1 cellular context compared by ENCODE assay signal in the genomic region with DNA sequence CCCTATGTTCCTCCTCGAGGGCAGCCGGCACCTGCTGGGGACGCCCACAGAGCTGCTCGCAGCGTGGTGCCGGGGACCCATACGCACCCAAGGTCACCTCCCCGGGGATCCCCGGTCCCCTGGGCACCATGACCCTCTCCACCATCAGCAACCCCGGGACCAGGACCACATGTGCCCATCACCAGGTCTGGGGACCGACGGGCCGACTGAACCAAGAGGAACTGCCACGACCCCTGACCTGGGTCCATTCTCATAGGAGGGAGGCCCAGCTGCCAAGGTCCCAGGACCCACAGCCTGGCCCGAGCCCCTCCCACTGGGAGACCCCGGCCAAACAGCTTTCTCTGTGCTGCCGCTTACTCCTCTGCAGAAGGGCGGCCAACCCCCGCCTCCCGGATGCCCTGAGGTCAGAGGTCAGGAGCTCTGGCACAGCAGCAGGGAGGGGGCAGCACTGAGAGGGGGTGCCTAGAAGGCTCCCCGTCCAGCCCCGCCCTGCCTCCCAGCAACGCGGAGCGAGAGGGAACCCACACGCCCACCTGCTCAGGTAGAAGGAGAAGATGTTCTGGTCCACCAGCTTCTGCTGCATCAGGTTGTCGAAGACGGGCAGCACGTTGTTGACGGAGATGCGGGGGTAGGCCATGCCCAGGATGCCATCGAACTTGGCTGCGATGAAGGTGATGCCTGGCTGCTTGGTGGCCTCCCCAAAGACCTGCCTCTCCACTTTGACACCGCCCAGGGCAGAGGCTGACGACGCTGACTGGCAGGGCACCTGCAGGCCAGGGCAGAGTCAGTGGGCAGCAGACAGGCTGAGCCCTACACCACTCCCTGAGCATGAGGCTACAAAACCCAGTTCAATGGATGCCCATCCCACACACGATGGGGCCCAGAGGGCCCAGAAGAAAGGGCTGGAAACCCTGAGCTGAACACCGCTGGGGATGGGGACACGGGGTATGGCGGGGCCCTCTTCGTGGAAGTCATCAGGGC.
A peak's percentile ranks its signal among the peaks of the same experiment; 100 is the strongest.
TF ChIP-seq lines count a peak whose summit lies in the region.

No MANE protein-coding gene starts in this region.

TF ChIP-seq in WTC11, 78 proteins besides CTCF, POLR2A, EP300 and RAD21 (continued from another document):
- TF ChIP-seq, protein P1, sequence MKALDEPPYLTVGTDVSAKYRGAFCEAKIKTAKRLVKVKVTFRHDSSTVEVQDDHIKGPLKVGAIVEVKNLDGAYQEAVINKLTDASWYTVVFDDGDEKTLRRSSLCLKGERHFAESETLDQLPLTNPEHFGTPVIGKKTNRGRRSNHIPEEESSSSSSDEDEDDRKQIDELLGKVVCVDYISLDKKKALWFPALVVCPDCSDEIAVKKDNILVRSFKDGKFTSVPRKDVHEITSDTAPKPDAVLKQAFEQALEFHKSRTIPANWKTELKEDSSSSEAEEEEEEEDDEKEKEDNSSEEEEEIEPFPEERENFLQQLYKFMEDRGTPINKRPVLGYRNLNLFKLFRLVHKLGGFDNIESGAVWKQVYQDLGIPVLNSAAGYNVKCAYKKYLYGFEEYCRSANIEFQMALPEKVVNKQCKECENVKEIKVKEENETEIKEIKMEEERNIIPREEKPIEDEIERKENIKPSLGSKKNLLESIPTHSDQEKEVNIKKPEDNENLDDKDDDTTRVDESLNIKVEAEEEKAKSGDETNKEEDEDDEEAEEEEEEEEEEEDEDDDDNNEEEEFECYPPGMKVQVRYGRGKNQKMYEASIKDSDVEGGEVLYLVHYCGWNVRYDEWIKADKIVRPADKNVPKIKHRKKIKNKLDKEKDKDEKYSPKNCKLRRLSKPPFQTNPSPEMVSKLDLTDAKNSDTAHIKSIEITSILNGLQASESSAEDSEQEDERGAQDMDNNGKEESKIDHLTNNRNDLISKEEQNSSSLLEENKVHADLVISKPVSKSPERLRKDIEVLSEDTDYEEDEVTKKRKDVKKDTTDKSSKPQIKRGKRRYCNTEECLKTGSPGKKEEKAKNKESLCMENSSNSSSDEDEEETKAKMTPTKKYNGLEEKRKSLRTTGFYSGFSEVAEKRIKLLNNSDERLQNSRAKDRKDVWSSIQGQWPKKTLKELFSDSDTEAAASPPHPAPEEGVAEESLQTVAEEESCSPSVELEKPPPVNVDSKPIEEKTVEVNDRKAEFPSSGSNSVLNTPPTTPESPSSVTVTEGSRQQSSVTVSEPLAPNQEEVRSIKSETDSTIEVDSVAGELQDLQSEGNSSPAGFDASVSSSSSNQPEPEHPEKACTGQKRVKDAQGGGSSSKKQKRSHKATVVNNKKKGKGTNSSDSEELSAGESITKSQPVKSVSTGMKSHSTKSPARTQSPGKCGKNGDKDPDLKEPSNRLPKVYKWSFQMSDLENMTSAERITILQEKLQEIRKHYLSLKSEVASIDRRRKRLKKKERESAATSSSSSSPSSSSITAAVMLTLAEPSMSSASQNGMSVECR (CRISPR knock-in tag; IDR thresholded peaks at IDR 0.05; ENCODE audit: borderline replicate concordance) = no peak
- TF ChIP-seq, protein P2, sequence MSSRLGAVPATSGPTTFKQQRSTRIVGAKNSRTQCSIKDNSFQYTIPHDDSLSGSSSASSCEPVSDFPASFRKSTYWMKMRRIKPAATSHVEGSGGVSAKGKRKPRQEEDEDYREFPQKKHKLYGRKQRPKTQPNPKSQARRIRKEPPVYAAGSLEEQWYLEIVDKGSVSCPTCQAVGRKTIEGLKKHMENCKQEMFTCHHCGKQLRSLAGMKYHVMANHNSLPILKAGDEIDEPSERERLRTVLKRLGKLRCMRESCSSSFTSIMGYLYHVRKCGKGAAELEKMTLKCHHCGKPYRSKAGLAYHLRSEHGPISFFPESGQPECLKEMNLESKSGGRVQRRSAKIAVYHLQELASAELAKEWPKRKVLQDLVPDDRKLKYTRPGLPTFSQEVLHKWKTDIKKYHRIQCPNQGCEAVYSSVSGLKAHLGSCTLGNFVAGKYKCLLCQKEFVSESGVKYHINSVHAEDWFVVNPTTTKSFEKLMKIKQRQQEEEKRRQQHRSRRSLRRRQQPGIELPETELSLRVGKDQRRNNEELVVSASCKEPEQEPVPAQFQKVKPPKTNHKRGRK (CRISPR knock-in tag; IDR thresholded peaks at IDR 0.05; ENCODE audit: borderline replicate concordance) = no peak
- TF ChIP-seq NR2C2 (CRISPR knock-in tag; IDR thresholded peaks at IDR 0.05) (0 out of 2 replicates have a peak, but pooled peaks have one; percentile 23), IRF2 (CRISPR knock-in tag; IDR thresholded peaks at IDR 0.05; ENCODE audit: borderline replicate concordance, low read depth) (no peak), NR3C1 (CRISPR knock-in tag; conservative IDR thresholded peaks at IDR 0.05; ENCODE audit: low read depth) (no peak)
